14 cellular contexts compared by ENCODE assay signal in the genomic region with DNA sequence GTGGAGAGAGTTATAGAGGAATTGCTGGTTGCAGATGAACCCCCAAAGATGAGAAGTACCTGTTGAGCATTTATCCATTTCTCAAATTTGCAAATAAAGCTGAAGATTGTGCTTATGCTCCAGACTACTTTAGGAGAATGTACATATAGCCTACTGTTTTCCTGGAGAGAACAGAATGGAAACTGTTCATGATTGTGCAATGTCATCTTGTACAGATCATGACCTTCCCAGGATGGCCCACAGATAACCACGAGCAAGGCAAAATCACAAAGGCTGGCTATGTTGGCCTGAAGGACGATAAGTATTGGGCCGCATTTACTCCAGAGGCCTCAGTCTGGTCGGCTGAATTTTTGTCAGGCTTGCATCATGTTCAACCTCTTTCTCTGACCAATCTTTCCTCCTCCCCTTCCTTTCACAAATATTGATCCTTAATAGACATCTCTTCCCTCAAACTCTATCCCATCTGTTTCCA. TPM values are rescaled to one million over a fixed set of nuclear protein-coding genes. Genes with fewer than 3 reads are reported as not detected.
DNase-seq lines count a peak whose midpoint lies in the region; ATAC-seq, FAIRE-seq and TF ChIP-seq lines count a peak whose summit lies in the region.
"Had no signal": no experiment of that assay in that cellular context is flagged by ENCODE, and none has a peak within 500 bp of the region (broad histone marks: within the 10 kb centered on the region; RNA-seq: fewer than 3 reads in every experiment).

No MANE protein-coding gene starts in this region.

- H3K79me2 ChIP-seq in HepG2 (ENCODE audit: insufficient read depth, low read length): no peaks in the 10 kb centered on the region

- intact Hi-C loops in HepG2 (cut with micrococcal nuclease; ENCODE audit: unreplicated experiment): loop anchor here (10.0 kb wide), 1 partner anchor 258 kb away; a partner anchor contains a TSS
- intact Hi-C loops in mucosa of descending colon (cut with DNase I, micrococcal nuclease): no loop called here

- H3K27me3 ChIP-seq in HepG2 (ENCODE audit: control insufficient read depth in 1 of 2, insufficient read depth in 2 of 2, low read length in 2 of 2): no peaks in the 10 kb centered on the region

- H3K36me3 ChIP-seq in HepG2 (replicated peaks in 1 of 2; ENCODE audit: control insufficient read depth in 1 of 2, insufficient read depth in 2 of 2, low read length in 2 of 2) (no peaks in the 10 kb centered on the region), mucosa of descending colon (ENCODE audit: low read depth) (no peaks in the 10 kb centered on the region)

- TF ChIP-seq EP300 in HepG2 (IDR thresholded peaks at IDR 0.05; ENCODE audit: low read depth in 2 of 2, low read length in 2 of 2) (peak; percentile 25 to 69; a peak in 3 of 4 replicates), HepG2 (CRISPR knock-in tag; IDR thresholded peaks at IDR 0.05; ENCODE audit: borderline replicate concordance) (peak; percentile 72; the same call in 1 of the 2 replicates)

- H3K4me1 ChIP-seq in HepG2 (ENCODE audit: insufficient read depth, low read length) (peaks cover 49% of the 10 kb centered on the region), mucosa of descending colon (ENCODE audit: low read depth) (no peaks in the 10 kb centered on the region)

- ATAC-seq in HepG2 (peak; percentile 92), GM19023 (IDR thresholded peaks at IDR 0.05; ENCODE audit: unreplicated experiment) (no peak), GM18520 (IDR thresholded peaks at IDR 0.05; ENCODE audit: unreplicated experiment) (no peak), mucosa of descending colon (no peak)

- FAIRE-seq in HepG2 (lab: Jason Lieb, UNC): peak; percentile 96

- H3K4me3 ChIP-seq in cardiac fibroblast (replicated peaks in 1 of 2; ENCODE audit: low read depth in 2 of 2, low read length in 2 of 2) (no peak overlapping the region), HepG2 (replicated peaks in 1 of 3; ENCODE audit: insufficient read depth in 1 of 3, low read depth in 2 of 3, low read length in 3 of 3) (no peak overlapping the region), mucosa of descending colon (no peak overlapping the region)

- POLR2A ChIA-PET in HepG2 (lab: Yijun Ruan, JAX): no interaction called here

- 0 out of 2 replicates have a peak, but pooled peaks have one; percentile 8 for TF ChIP-seq RAD21 in HepG2 (CRISPR knock-in tag; IDR thresholded peaks at IDR 0.05)

- H3K9me3 ChIP-seq in HepG2 (ENCODE audit: low read length): no peaks in the 10 kb centered on the region
- H3K9me3 ChIP-seq in mucosa of descending colon: no peaks in the 10 kb centered on the region

- TF ChIP-seq POLR2A in HepG2 (IDR thresholded peaks at IDR 0.05; ENCODE audit: insufficient read depth in 1 of 2, low read depth in 2 of 2, low read length in 2 of 2): no peak

- peak; percentile 41 for DNase-seq in EL
- DNase-seq in LHCN-M2 (ENCODE audit: low read depth): peak; percentile 36
- DNase-seq in cardiac fibroblast (ENCODE audit: low read depth in 2 of 2): peak; percentile 42 to 63
- DNase-seq in HepG2 (ENCODE audit: low spot score): peak; percentile 90
- no peak for DNase-seq in mucosa of descending colon
- DNase-seq: activated CD4-positive, alpha-beta T cell treated with anti-CD3 and anti-CD28 coated beads, Interleukin-2, amount 50 U/mL, for 4 hours; activated effector memory CD4-positive, alpha-beta T cell treated with anti-CD3 and anti-CD28 coated beads, Interleukin-2, amount 50 U/mL, for 16 hours; COR-L47; NCI-H1436 treated with DMSO at 0.1 percent for 48 hours; NCI-H510A; posterior cingulate gyrus; T-helper 9 cell had no signal

- CTCF ChIA-PET in HepG2 (lab: Yijun Ruan, JAX; ENCODE audit: low intra/inter-chr PET ratio, low total read pairs): no interaction called here

- TF ChIP-seq CTCF in cardiac fibroblast (IDR thresholded peaks at IDR 0.05; ENCODE audit: low read depth, low read length): no peak
- TF ChIP-seq CTCF in HepG2 (CRISPR knock-in tag; IDR thresholded peaks at IDR 0.05): no peak
- TF ChIP-seq CTCF in mucosa of descending colon (IDR thresholded peaks at IDR 0.05): no peak

- no TSS peak for BruUV-seq in HepG2 (replicated peaks; lab: Mats Ljungman, UMichigan)

- no peak overlapping the region for H2AFZ ChIP-seq in HepG2 (ENCODE audit: low read length)

- no peak overlapping the region for H3K9ac ChIP-seq in HepG2 (ENCODE audit: insufficient read depth, low read depth, low read length)

- in situ Hi-C loops in HepG2 (cut with HindIII; ENCODE audit: extremely low pct_ligation_motif_present, low pct_unique_long_range_greater_than_20kb): no loop called here

- H3K4me2 ChIP-seq in HepG2 (ENCODE audit: low read depth, low read length): peak overlapping the region; percentile 57

- no peaks in the 10 kb centered on the region for H4K20me1 ChIP-seq in HepG2 (ENCODE audit: insufficient read depth, low read length)

- H3K27ac ChIP-seq in HepG2 (ENCODE audit: extremely low read length, insufficient read depth, low read length): peak overlapping the region; percentile 4

- 2% methylated on average over 4 of the region's 4 CpGs for WGBS in HepG2 (ENCODE audit: low lambda C conversion rate)

TF ChIP-seq in HepG2, 621 proteins besides CTCF, POLR2A, EP300 and RAD21 (continues in another document):
- TF ChIP-seq NR3C1 (CRISPR knock-in tag; IDR thresholded peaks at IDR 0.05) (no peak), TARDBP (CRISPR knock-in tag; IDR thresholded peaks at IDR 0.05) (peak; percentile 76), JUND (CRISPR knock-in tag; IDR thresholded peaks at IDR 0.05) (no peak), DPF2 (CRISPR knock-in tag; IDR thresholded peaks at IDR 0.05; ENCODE audit: borderline replicate concordance, low read depth) (0 out of 2 replicates have a peak, but pooled peaks have one; percentile 27), ZNF747 (CRISPR knock-in tag; IDR thresholded peaks at IDR 0.05; ENCODE audit: borderline replicate concordance) (no peak), TAF1 (CRISPR knock-in tag; IDR thresholded peaks at IDR 0.05) (no peak; the same call in 1 of the 2 replicates), KAT8 (CRISPR knock-in tag; IDR thresholded peaks at IDR 0.05) (peak; percentile 38; the same call in 1 of the 2 replicates), CENPX (CRISPR knock-in tag; IDR thresholded peaks at IDR 0.05) (no peak), ZFP41 (CRISPR knock-in tag; IDR thresholded peaks at IDR 0.05; ENCODE audit: borderline replicate concordance) (no peak), ZNF274 (CRISPR knock-in tag; IDR thresholded peaks at IDR 0.05) (no peak), MXI1 (IDR thresholded peaks at IDR 0.05; ENCODE audit: borderline replicate concordance, low read depth, low read length) (no peak), ZNF550 (CRISPR knock-in tag; IDR thresholded peaks at IDR 0.05; ENCODE audit: borderline replicate concordance) (no peak), ZNF224 (CRISPR knock-in tag; IDR thresholded peaks at IDR 0.05) (no peak), HDAC2 (CRISPR knock-in tag; IDR thresholded peaks at IDR 0.05) (peak; percentile 76), GATAD1 (CRISPR knock-in tag; IDR thresholded peaks at IDR 0.05) (0 out of 2 replicates have a peak, but pooled peaks have one; percentile 36), ZNF136 (CRISPR knock-in tag; IDR thresholded peaks at IDR 0.05; ENCODE audit: low read depth) (no peak), WIZ (CRISPR knock-in tag; IDR thresholded peaks at IDR 0.05) (no peak)
- TF ChIP-seq, protein P1, sequence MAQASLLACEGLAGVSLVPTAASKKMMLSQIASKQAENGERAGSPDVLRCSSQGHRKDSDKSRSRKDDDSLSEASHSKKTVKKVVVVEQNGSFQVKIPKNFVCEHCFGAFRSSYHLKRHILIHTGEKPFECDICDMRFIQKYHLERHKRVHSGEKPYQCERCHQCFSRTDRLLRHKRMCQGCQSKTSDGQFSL (CRISPR knock-in tag; IDR thresholded peaks at IDR 0.05): no peak
- TF ChIP-seq, protein P2, sequence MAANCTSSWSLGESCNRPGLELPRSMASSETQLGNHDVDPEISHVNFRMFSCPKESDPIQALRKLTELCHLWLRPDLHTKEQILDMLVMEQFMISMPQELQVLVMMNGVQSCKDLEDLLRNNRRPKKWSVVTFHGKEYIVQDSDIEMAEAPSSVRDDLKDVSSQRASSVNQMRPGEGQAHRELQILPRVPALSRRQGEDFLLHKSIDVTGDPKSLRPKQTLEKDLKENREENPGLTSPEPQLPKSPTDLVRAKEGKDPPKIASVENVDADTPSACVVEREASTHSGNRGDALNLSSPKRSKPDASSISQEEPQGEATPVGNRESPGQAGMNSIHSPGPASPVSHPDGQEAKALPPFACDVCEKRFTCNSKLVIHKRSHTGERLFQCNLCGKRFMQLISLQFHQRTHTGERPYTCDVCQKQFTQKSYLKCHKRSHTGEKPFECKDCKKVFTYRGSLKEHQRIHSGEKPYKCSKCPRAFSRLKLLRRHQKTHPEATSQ (CRISPR knock-in tag; IDR thresholded peaks at IDR 0.05; ENCODE audit: borderline replicate concordance): peak; percentile 37; the same call in 1 of the 2 replicates

RNA-seq across cellular contexts. Expression of a gene that starts 28.5 kb away (rescaled TPM):
- total RNA-seq in LHCN-M2 (2014; rRNA removed) (11.7 and 17.3 TPM in 2 replicates), HepG2 (2016; rRNA removed; fragmentation: Illumina TruSeq; extraction: Trizol) (10.7 and 32.6 TPM in 2 replicates), mucosa of descending colon (10 to 100 TPM; 24.3 to 41.9 (median 36.5) TPM)
- polyA plus RNA-seq in LHCN-M2 (2012): 1.2 TPM
- total RNA-seq in HepG2 (2016; cell fraction: cytosol; rRNA removed; fragmentation: Illumina TruSeq; extraction: Trizol; ENCODE audit: low read depth): 16.4 and 17.4 TPM in 2 replicates
- 10.0 and 26.1 TPM in 2 replicates for total RNA-seq in HepG2 (2016; cell fraction: insoluble cytoplasmic fraction; rRNA removed; fragmentation: Illumina TruSeq; extraction: Trizol)
- 6.9 and 7.8 TPM in 2 replicates for total RNA-seq in HepG2 (2016; cell fraction: membrane; rRNA removed; fragmentation: Illumina TruSeq; extraction: Trizol)
- 29.8 and 31.8 TPM in 2 replicates for total RNA-seq in HepG2 (2016; cell fraction: nucleus; rRNA removed; fragmentation: Illumina TruSeq; extraction: Trizol)
- polyA plus RNA-seq in HepG2 (2011; rRNA removed): 11.0 and 15.4 TPM in 2 replicates
- polyA plus RNA-seq in HepG2 (2011; cell fraction: cytosol; rRNA removed): 3.2 and 5.3 TPM in 2 replicates
- polyA plus RNA-seq in HepG2 (2011; cell fraction: nucleus; rRNA removed): 20.3 and 24.2 TPM in 2 replicates
- 10.5 and 12.5 TPM in 2 replicates for polyA plus RNA-seq in HepG2 (2012)
- 0.07 and 0.10 TPM in 2 replicates for polyA plus RNA-seq in HepG2 (2016; cell fraction: cytosol; fragmentation: Illumina TruSeq; extraction: Trizol; ENCODE audit: low read depth)
- 6.0 and 7.1 TPM in 2 replicates for polyA plus RNA-seq in HepG2 (2016; cell fraction: insoluble cytoplasmic fraction; fragmentation: Illumina TruSeq; extraction: Trizol; ENCODE audit: low read depth)
- polyA plus RNA-seq in HepG2 (2016; cell fraction: membrane; fragmentation: Illumina TruSeq; extraction: Trizol; ENCODE audit: low read depth): 0.34 and 0.49 TPM in 2 replicates
- 22.0 and 22.5 TPM in 2 replicates for polyA plus RNA-seq in HepG2 (2016; cell fraction: nucleus; fragmentation: Illumina TruSeq; extraction: Trizol; ENCODE audit: insufficient read depth, low read depth)
- 49.0 and 56.1 TPM in 2 replicates for polyA minus RNA-seq in HepG2 (2011; rRNA and poly(A)+ RNA removed; ENCODE audit: low replicate concordance)
- polyA minus RNA-seq in HepG2 (2011; cell fraction: cytosol; rRNA and poly(A)+ RNA removed): 25.4 and 35.2 TPM in 2 replicates
- 180 and 184 TPM in 2 replicates for polyA minus RNA-seq in HepG2 (2011; cell fraction: nucleus; rRNA and poly(A)+ RNA removed)

Comparison
In these comparisons a context has a peak if more than half of its experiments do, and no peak if none do; other contexts are left out.
1. DNase-seq: peak in EL (single experiment), LHCN-M2 (single experiment), cardiac fibroblast (2 of 2) and HepG2 (single experiment); none in mucosa of descending colon (0 of 3).